8 cellular contexts compared by ENCODE assay signal in the genomic region with DNA sequence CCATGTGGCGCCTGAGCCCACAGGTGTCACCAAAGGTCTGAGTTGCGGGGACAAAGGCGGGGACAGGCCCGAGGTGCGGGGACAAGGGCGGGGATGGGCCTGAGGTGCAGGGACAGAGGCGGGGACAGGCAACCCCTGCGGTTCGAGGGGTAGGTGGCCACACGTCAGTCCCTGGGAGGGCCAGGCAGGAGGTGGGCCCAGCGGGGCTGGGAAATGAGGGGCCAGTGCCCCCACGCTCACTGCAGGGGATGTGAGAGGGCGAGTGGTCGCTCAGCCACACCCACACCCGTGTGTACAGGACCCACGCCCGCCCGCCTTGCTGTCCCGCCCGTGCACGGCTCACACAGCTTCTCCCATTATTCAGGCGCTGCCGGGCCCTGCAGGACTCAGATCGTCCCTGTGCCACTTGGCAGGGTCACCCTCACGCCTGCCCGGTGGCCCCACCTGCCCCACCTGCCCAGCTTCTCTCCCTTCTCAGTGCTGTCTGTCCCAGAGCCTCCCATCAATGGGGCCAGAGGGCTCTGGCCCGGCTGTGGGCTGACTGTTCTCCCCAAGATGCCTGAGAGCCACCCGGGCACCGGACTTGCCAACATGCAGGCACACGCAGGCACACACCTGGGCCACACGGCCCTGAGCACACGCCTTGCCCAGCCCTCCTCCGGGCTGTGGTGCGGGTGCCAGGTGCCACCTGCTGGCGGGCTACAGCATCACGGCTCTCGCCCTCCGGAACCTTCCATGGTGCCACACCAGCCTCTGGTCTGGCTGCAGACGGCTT. TPM values are rescaled to one million over a fixed set of nuclear protein-coding genes. Genes with fewer than 3 reads are reported as not detected.
DNase-seq lines count a peak whose midpoint lies in the region; ATAC-seq and TF ChIP-seq lines count a peak whose summit lies in the region.

No MANE protein-coding gene starts in this region.

- no peak overlapping the region for H2AFZ ChIP-seq in parathyroid adenoma

- CTCF ChIA-PET in AG04449 (lab: Yijun Ruan, JAX): interaction anchor here (0.9 to 2.7 kb wide), 8 partner anchors 9 to 208 kb away, joined by 3 to 11 read pairs (median 4); a partner anchor contains a TSS

- H3K27ac ChIP-seq in parathyroid adenoma: no peak overlapping the region
- H3K27ac ChIP-seq in upper lobe of left lung: no peak overlapping the region

- H3K9ac ChIP-seq in parathyroid adenoma: no peak overlapping the region

- no peaks in the 10 kb centered on the region for H3K27me3 ChIP-seq in parathyroid adenoma (ENCODE audit: control insufficient read depth, insufficient read depth, low read length)
- H3K27me3 ChIP-seq in upper lobe of left lung: peaks cover 0 to 7% (median 0%) of the 10 kb centered on the region in 4 donors

- peak; percentile 63 for ATAC-seq in GM18907 (IDR thresholded peaks at IDR 0.05; ENCODE audit: unreplicated experiment)
- peak; percentile 82 to 87 for ATAC-seq in upper lobe of left lung (ENCODE audit: low FRiP score in 2 of 2)

- peak; percentile 83 for TF ChIP-seq CTCF in AG04449 (IDR thresholded peaks at IDR 0.05; ENCODE audit: insufficient read depth, low read length, missing control alignments)
- peak; percentile 99 for TF ChIP-seq CTCF in LNCaP clone FGC (IDR thresholded peaks at IDR 0.05; ENCODE audit: control insufficient read depth, extremely low read depth, insufficient read depth)
- TF ChIP-seq CTCF in parathyroid adenoma (IDR thresholded peaks at IDR 0.05): peak; percentile 78
- TF ChIP-seq CTCF in upper lobe of left lung (IDR thresholded peaks at IDR 0.05): peak; percentile 79 to 98 (median 96)

- no peaks in the 10 kb centered on the region for H3K4me1 ChIP-seq in parathyroid adenoma
- H3K4me1 ChIP-seq in upper lobe of left lung: peaks cover 5 to 14% (median 7%) of the 10 kb centered on the region in 4 donors

- H3K4me2 ChIP-seq in parathyroid adenoma (ENCODE audit: low read length): no peak overlapping the region

- H3K9me3 ChIP-seq in parathyroid adenoma (ENCODE audit: control insufficient read depth, low read length): no peaks in the 10 kb centered on the region
- H3K9me3 ChIP-seq in upper lobe of left lung: no peaks in the 10 kb centered on the region

- TF ChIP-seq EP300 in upper lobe of left lung (IDR thresholded peaks at IDR 0.05): no peak

- 50 to 52% methylated on average over 22 to 31 of the region's 39 CpGs for WGBS in upper lobe of left lung, 2 donors

- no peaks in the 10 kb centered on the region for H3K79me2 ChIP-seq in parathyroid adenoma

- H3K36me3 ChIP-seq in parathyroid adenoma (ENCODE audit: control insufficient read depth, insufficient read depth, low read length) (no peaks in the 10 kb centered on the region), upper lobe of left lung (no peaks in the 10 kb centered on the region)

- no peak for TF ChIP-seq POLR2A in upper lobe of left lung (IDR thresholded peaks at IDR 0.05)

- DNase-seq in AG04449 (ENCODE audit: low read depth, low spot score): no peak
- peak; percentile 57 for DNase-seq in LNCaP clone FGC (ENCODE audit: low read depth)
- peak; percentile 84 for DNase-seq in RPMI8226
- peak; percentile 56 for DNase-seq in activated effector memory CD4-positive, alpha-beta T cell treated with Interleukin-2 at 50 U/mL for 16 hours
- peak; percentile 88 for DNase-seq in germinal center (ENCODE audit: low spot score)
- DNase-seq in upper lobe of left lung: peak; percentile 72 to 94

- H3K4me3 ChIP-seq in AG04449 (ENCODE audit: low read depth, low read length) (no peak overlapping the region), LNCaP clone FGC (ENCODE audit: low read depth, low read length) (no peak overlapping the region), parathyroid adenoma (ENCODE audit: low read depth, low read length) (no peak overlapping the region), upper lobe of left lung (no peak overlapping the region)

- POLR2A ChIA-PET in AG04449 (lab: Yijun Ruan, JAX): no interaction called here

RNA-seq across cellular contexts. Expression of a gene that starts 14.2 kb away (rescaled TPM):
- total RNA-seq in upper lobe of left lung: 1 to 10 TPM in 1 of 6 donors, under 1 TPM in 2, not detected in 3; 0.06 to 4.2 (median 0.51) TPM

RNA-seq across cellular contexts. Expression of a gene that starts 23.9 kb away (rescaled TPM):
- total RNA-seq in upper lobe of left lung: under 1 TPM in 2 of 6 donors, not detected in 4; 0.11 to 0.84 TPM
